27 cellular contexts compared by ENCODE assay signal in the genomic region with DNA sequence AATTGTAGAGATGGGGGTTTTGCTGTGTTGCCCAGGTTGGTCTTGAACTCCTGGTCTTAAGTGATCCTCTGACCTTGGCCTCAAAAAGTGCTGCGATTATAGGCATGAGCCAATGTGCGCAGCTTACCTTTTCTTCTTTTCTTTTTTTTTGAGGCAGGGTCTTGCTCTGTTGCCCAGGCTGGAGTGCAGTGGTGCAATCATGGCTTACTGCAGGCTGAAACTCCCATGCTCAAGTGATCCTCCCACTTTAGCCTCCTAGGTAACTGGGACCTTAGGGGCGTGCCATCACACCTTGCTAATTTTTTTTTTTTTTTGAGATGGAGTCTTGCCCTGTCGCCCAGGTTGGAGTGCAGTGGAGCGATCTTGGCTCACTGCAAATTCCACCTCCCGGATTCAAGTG. TPM values are rescaled to one million over a fixed set of nuclear protein-coding genes. Genes with fewer than 3 reads are reported as not detected.
DNase-seq lines count a peak whose midpoint lies in the region; ATAC-seq, FAIRE-seq and TF ChIP-seq lines count a peak whose summit lies in the region.
"Had no signal": no experiment of that assay in that cellular context is flagged by ENCODE, and none has a peak within 500 bp of the region (broad histone marks: within the 10 kb centered on the region; RNA-seq: fewer than 3 reads in every experiment).

No MANE protein-coding gene starts in this region.

- H3K79me2 ChIP-seq in DOHH2 (ENCODE audit: control insufficient read depth, low read length) (peaks cover 99% of the 10 kb centered on the region), SU-DHL-6 (ENCODE audit: insufficient read depth, low read length) (peaks cover 100% of the 10 kb centered on the region), K562 (ENCODE audit: control insufficient read depth, insufficient read depth, low read length) (peaks cover 89% of the 10 kb centered on the region)

- H3K9me2 ChIP-seq in DOHH2 (replicated peaks; ENCODE audit: control insufficient read depth, low read length) (no peaks in the 10 kb centered on the region), SU-DHL-6 (replicated peaks; ENCODE audit: insufficient read depth, low read length) (no peaks in the 10 kb centered on the region)

- no peak for ATAC-seq in K562
- no peak for ATAC-seq in GM21576 (IDR thresholded peaks at IDR 0.05; ENCODE audit: unreplicated experiment)
- ATAC-seq: A549, GM23338, HCT116 had no signal

- no TSS peak for BruUV-seq in K562 (replicated peaks; lab: Mats Ljungman, UMichigan)

- FAIRE-seq in K562 (lab: Jason Lieb, UNC): no peak
- FAIRE-seq: A549, D721Med, GM12891, GM19239 had no signal

- H2AFZ ChIP-seq in SU-DHL-6 (ENCODE audit: low read depth, low read length, severe bottlenecking): no peak overlapping the region
- H2AFZ ChIP-seq in K562 (ENCODE audit: low read depth, low read length): no peak overlapping the region
- H2AFZ ChIP-seq: GM23338 had no signal

- H4K20me1 ChIP-seq in DOHH2 (ENCODE audit: control insufficient read depth, insufficient read depth, low read depth, low read length) (no peaks in the 10 kb centered on the region), SU-DHL-6 (ENCODE audit: low read depth, low read length) (no peaks in the 10 kb centered on the region), K562 (replicated peaks; ENCODE audit: control insufficient read depth, insufficient read depth, low read length) (peaks cover 5% of the 10 kb centered on the region; the same call in 1 of the 2 replicates)

- no peak for DNase-seq in K562 (ENCODE audit: extremely low read depth in 1 of 4, low spot score in 3 of 4)
- no peak for DNase-seq in SKM-1 (lab: John Stamatoyannopoulos, UW; ENCODE audit: unreplicated experiment)
- no peak for DNase-seq in head of caudate nucleus
- DNase-seq: 8988T; ACHN; AML-193; BE2C; CD4-positive, alpha-beta T cell; CD8-positive, alpha-beta memory T cell; DMS 273 treated with DMSO at 0.1 percent for 48 hours; DMS79; GF-D8; H9; HFFc6 had no signal

- no peak for TF ChIP-seq RAD21 in K562 (CRISPR knock-in tag; conservative IDR thresholded peaks at IDR 0.05 in 1 of 2, IDR thresholded peaks at IDR 0.05 in 1 of 2)

- no peaks in the 10 kb centered on the region for H3K9me1 ChIP-seq in K562 (ENCODE audit: control insufficient read depth, insufficient read depth, low read length)

- CTCF ChIA-PET in K562 (lab: Yijun Ruan, JAX; ENCODE audit: low intra/inter-chr PET ratio): no interaction called here

- H3K27ac ChIP-seq in DOHH2 (ENCODE audit: low read depth, low read length) (peak overlapping the region; percentile 76), SU-DHL-6 (ENCODE audit: low read depth, low read length) (peak overlapping the region; percentile 40; the same call in 1 of the 2 replicates), K562 (ENCODE audit: extremely low read depth, low read depth, low read length) (no peak overlapping the region)
- H3K27ac ChIP-seq: A549; BLaER1 treated with 17β-estradiol and CSF1 and Interleukin-3, amounts not matched to agents 10 nM and 100 nM had no signal

- peaks cover 97% of the 10 kb centered on the region for H3K4me1 ChIP-seq in DOHH2 (ENCODE audit: control insufficient read depth, low read length)
- peaks cover 3 to 9% of the 10 kb centered on the region in 2 experiments; a peak in 3 of 5 replicates for H3K4me1 ChIP-seq in K562 (replicated peaks in 1 of 2; ENCODE audit: control insufficient read depth in 2 of 2, insufficient read depth in 2 of 2, low read length in 2 of 2)
- H3K4me1 ChIP-seq: BE2C had no signal

- H3K4me2 ChIP-seq in DOHH2 (ENCODE audit: low read length): peak overlapping the region; percentile 52
- H3K4me2 ChIP-seq in SU-DHL-6 (ENCODE audit: low read depth, low read length, poor library complexity, severe bottlenecking): no peak overlapping the region
- no peak overlapping the region for H3K4me2 ChIP-seq in K562 (ENCODE audit: insufficient read depth, low read length)
- H3K4me2 ChIP-seq: A549; BLaER1 treated with 17β-estradiol and CSF1 and Interleukin-3, amounts not matched to agents 10 nM and 100 nM; GM23338 had no signal

- H3K4me3 ChIP-seq in DOHH2 (ENCODE audit: low read length) (no peak overlapping the region; the same call in 1 of the 2 replicates), SU-DHL-6 (ENCODE audit: insufficient read depth, low read length, poor library complexity, severe bottlenecking) (no peak overlapping the region), K562 (no peak overlapping the region)
- H3K4me3 ChIP-seq: A549; BLaER1 treated with 17β-estradiol and CSF1 and Interleukin-3, amounts not matched to agents 10 nM and 100 nM; GM23338 had no signal

- WGBS in K562 (ENCODE audit: insufficient coverage, low coverage, missing lambda C conversion rate): 100% methylated on average over 3 of the region's 6 CpGs

- peaks cover 55% of the 10 kb centered on the region for H3K36me3 ChIP-seq in DOHH2 (ENCODE audit: control insufficient read depth, low read length)
- H3K36me3 ChIP-seq in SU-DHL-6 (ENCODE audit: low read length): no peaks in the 10 kb centered on the region
- no peaks in the 10 kb centered on the region for H3K36me3 ChIP-seq in K562 (ENCODE audit: control insufficient read depth, insufficient read depth, low read length)
- H3K36me3 ChIP-seq: BE2C had no signal

- H3K27me3 ChIP-seq in DOHH2 (ENCODE audit: control insufficient read depth, low read length) (no peaks in the 10 kb centered on the region), SU-DHL-6 (ENCODE audit: low read length) (no peaks in the 10 kb centered on the region), K562 (ENCODE audit: control insufficient read depth in 2 of 2, insufficient read depth in 2 of 2, low read length in 2 of 2) (no peaks in the 10 kb centered on the region)
- H3K27me3 ChIP-seq: BE2C; BLaER1 treated with 17β-estradiol and CSF1 and Interleukin-3, amounts not matched to agents 10 nM and 100 nM had no signal

- TF ChIP-seq POLR2A in K562 (conservative IDR thresholded peaks at IDR 0.05): no peak

- TF ChIP-seq CTCF in DOHH2 (IDR thresholded peaks at IDR 0.05; ENCODE audit: low read depth, low read length, poor library complexity, severe bottlenecking) (no peak), SU-DHL-6 (IDR thresholded peaks at IDR 0.05; ENCODE audit: insufficient read depth, low read length, poor library complexity, severe bottlenecking) (no peak), K562 (IDR thresholded peaks at IDR 0.05 in 2 of 3, conservative IDR thresholded peaks at IDR 0.05 in 1 of 3; ENCODE audit: insufficient read depth in 2 of 3, low read depth in 1 of 3, low read length in 3 of 3) (no peak)

- intact Hi-C loops in K562 (cut with micrococcal nuclease): no loop called here
- intact Hi-C loops in head of caudate nucleus (cut with DNase I): no loop called here

- POLR2A ChIA-PET in K562 (lab: Yijun Ruan, JAX): interaction anchor here (1.0 kb wide), 1 partner anchor 66 kb away, joined by 3 read pairs; no protein-coding TSS in a partner anchor

- in situ Hi-C loops in K562 (cut with MboI): no loop called here

- H3K9me3 ChIP-seq in DOHH2 (ENCODE audit: control insufficient read depth, insufficient read depth, low read length) (no peaks in the 10 kb centered on the region), SU-DHL-6 (ENCODE audit: insufficient read depth, low read length) (no peaks in the 10 kb centered on the region), K562 (replicated peaks; ENCODE audit: control insufficient read depth, insufficient read depth, low read depth, low read length) (no peaks in the 10 kb centered on the region)
- H3K9me3 ChIP-seq: A549; BE2C; BLaER1 treated with 17β-estradiol and CSF1 and Interleukin-3, amounts not matched to agents 10 nM and 100 nM had no signal

- H3K9ac ChIP-seq in SU-DHL-6 (ENCODE audit: low read length) (no peak overlapping the region), K562 (ENCODE audit: insufficient read depth in 1 of 2, low read depth in 2 of 2, low read length in 2 of 2) (no peak overlapping the region)
- H3K9ac ChIP-seq: BLaER1 treated with 17β-estradiol and CSF1 and Interleukin-3, amounts not matched to agents 10 nM and 100 nM had no signal

- peaks cover 39% of the 10 kb centered on the region for H3F3A ChIP-seq in DOHH2 (ENCODE audit: control insufficient read depth, insufficient read depth)
- peaks cover 26% of the 10 kb centered on the region for H3F3A ChIP-seq in SU-DHL-6 (ENCODE audit: insufficient read depth)

- no peak for TF ChIP-seq EP300 in K562 (IDR thresholded peaks at IDR 0.05; ENCODE audit: low read length)

RNA-seq across cellular contexts. Expression of a gene that starts 13.0 kb away (rescaled TPM):
- 148 and 318 TPM in 2 replicates for total RNA-seq in K562 (2011; cell fraction: chromatin; rRNA removed; ENCODE audit: low replicate concordance)
- 81.0 and 95.5 TPM in 2 replicates for total RNA-seq in K562 (2011; cell fraction: nucleolus; rRNA removed)
- 131 and 141 TPM in 2 replicates for total RNA-seq in K562 (2011; cell fraction: nucleoplasm; rRNA removed)
- total RNA-seq in K562 (2014; rRNA removed) (53.2 and 54.8 TPM in 2 replicates), K562 (2014; rRNA removed; fragmentation: Illumina TruSeq; extraction: Trizol) (63.2 and 73.7 TPM in 2 replicates), K562 (2015; rRNA removed; fragmentation: Illumina TruSeq; extraction: Trizol) (72.0 and 80.3 TPM in 2 replicates), K562 (2021) (50.2 and 54.8 TPM in 2 replicates)
- polyA plus RNA-seq in K562 (2011; rRNA removed) (49.9 and 57.8 TPM in 2 replicates), K562 (2014; fragmentation: Illumina TruSeq; extraction: Trizol) (66.3 and 82.2 TPM in 2 replicates), K562 (2014; fragmentation: Nextera tagmentation; extraction: Ambion mirVana) (10 to 100 TPM; 19.9 to 36.9 TPM), K562 (2014; rRNA removed) (61.1 and 63.4 TPM in 2 replicates)
- 15.5 and 22.9 TPM in 2 replicates for polyA plus RNA-seq in K562 (2011; cell fraction: cytosol; rRNA removed)
- polyA plus RNA-seq in K562 (2011; cell fraction: nucleus; rRNA removed): 108 and 122 TPM in 2 replicates
- 36.6 and 49.5 TPM in 2 replicates for polyA plus RNA-seq in K562 (2012)
- polyA minus RNA-seq in K562 (2011; rRNA and poly(A)+ RNA removed): 46.2 and 51.1 TPM in 2 replicates
- 13.9 and 17.2 TPM in 2 replicates for polyA minus RNA-seq in K562 (2011; cell fraction: cytosol; rRNA and poly(A)+ RNA removed)
- 22.6 and 39.7 TPM in 2 replicates for polyA minus RNA-seq in K562 (2011; cell fraction: nucleus; rRNA and poly(A)+ RNA removed)

RNA-seq across cellular contexts. Expression of a gene that starts 23.3 kb away (rescaled TPM):
- 7.5 and 24.3 TPM in 2 replicates for total RNA-seq in K562 (2011; cell fraction: chromatin; rRNA removed; ENCODE audit: low replicate concordance)
- total RNA-seq in K562 (2011; cell fraction: nucleolus; rRNA removed): 12.4 and 15.2 TPM in 2 replicates
- total RNA-seq in K562 (2011; cell fraction: nucleoplasm; rRNA removed): 12.1 and 14.5 TPM in 2 replicates
- total RNA-seq in K562 (2014; rRNA removed) (12.6 and 15.7 TPM in 2 replicates), K562 (2014; rRNA removed; fragmentation: Illumina TruSeq; extraction: Trizol) (3.4 and 4.1 TPM in 2 replicates), K562 (2015; rRNA removed; fragmentation: Illumina TruSeq; extraction: Trizol) (7.9 and 8.7 TPM in 2 replicates), K562 (2021) (13.8 and 14.7 TPM in 2 replicates)
- polyA plus RNA-seq in K562 (2011; rRNA removed) (5.8 and 7.8 TPM in 2 replicates), K562 (2014; fragmentation: Illumina TruSeq; extraction: Trizol) (6.8 and 8.4 TPM in 2 replicates), K562 (2014; fragmentation: Nextera tagmentation; extraction: Ambion mirVana) (1 to 10 TPM; 1.1 to 1.5 TPM), K562 (2014; rRNA removed) (12.9 and 13.4 TPM in 2 replicates)
- polyA plus RNA-seq in K562 (2011; cell fraction: cytosol; rRNA removed): 12.0 and 31.0 TPM in 2 replicates
- 12.5 and 19.2 TPM in 2 replicates for polyA plus RNA-seq in K562 (2011; cell fraction: nucleus; rRNA removed)
- 10.5 and 11.5 TPM in 2 replicates for polyA plus RNA-seq in K562 (2012)
- polyA minus RNA-seq in K562 (2011; rRNA and poly(A)+ RNA removed): 3.2 and 5.0 TPM in 2 replicates
- 6.2 and 10.4 TPM in 2 replicates for polyA minus RNA-seq in K562 (2011; cell fraction: cytosol; rRNA and poly(A)+ RNA removed)
- polyA minus RNA-seq in K562 (2011; cell fraction: nucleus; rRNA and poly(A)+ RNA removed): 5.5 and 5.9 TPM in 2 replicates

RNA-seq across cellular contexts. Expression of a gene that starts 49.3 kb away (rescaled TPM):
- total RNA-seq in K562 (2011; cell fraction: chromatin; rRNA removed; ENCODE audit: low replicate concordance): 33.5 and 111 TPM in 2 replicates
- 67.0 and 71.2 TPM in 2 replicates for total RNA-seq in K562 (2011; cell fraction: nucleolus; rRNA removed)
- 41.4 and 44.9 TPM in 2 replicates for total RNA-seq in K562 (2011; cell fraction: nucleoplasm; rRNA removed)
- total RNA-seq in K562 (2014; rRNA removed): 3.8 and 3.9 TPM in 2 replicates
- total RNA-seq in K562 (2014; rRNA removed; fragmentation: Illumina TruSeq; extraction: Trizol): 1.3 and 1.9 TPM in 2 replicates
- 2.0 TPM in 2 replicates for total RNA-seq in K562 (2015; rRNA removed; fragmentation: Illumina TruSeq; extraction: Trizol)
- 8.1 and 9.1 TPM in 2 replicates for total RNA-seq in K562 (2021)
- polyA plus RNA-seq in K562 (2011; rRNA removed): 10.0 and 12.5 TPM in 2 replicates
- 8.7 and 12.9 TPM in 2 replicates for polyA plus RNA-seq in K562 (2011; cell fraction: cytosol; rRNA removed)
- polyA plus RNA-seq in K562 (2011; cell fraction: nucleus; rRNA removed): 108 and 157 TPM in 2 replicates
- 5.8 and 7.3 TPM in 2 replicates for polyA plus RNA-seq in K562 (2012)
- polyA plus RNA-seq in K562 (2014; fragmentation: Illumina TruSeq; extraction: Trizol): 4.2 and 5.3 TPM in 2 replicates
- polyA plus RNA-seq in K562 (2014; fragmentation: Nextera tagmentation; extraction: Ambion mirVana): 1 to 10 TPM; 2.6 to 2.7 TPM
- polyA plus RNA-seq in K562 (2014; rRNA removed): 5.3 and 10.1 TPM in 2 replicates
- 5.6 and 6.5 TPM in 2 replicates for polyA minus RNA-seq in K562 (2011; rRNA and poly(A)+ RNA removed)
- polyA minus RNA-seq in K562 (2011; cell fraction: cytosol; rRNA and poly(A)+ RNA removed): 6.6 and 7.5 TPM in 2 replicates
- 24.5 and 26.3 TPM in 2 replicates for polyA minus RNA-seq in K562 (2011; cell fraction: nucleus; rRNA and poly(A)+ RNA removed)
- total RNA-seq: Daoy, G401 had no signal
- polyA plus RNA-seq: CD14-positive monocyte; CD8-positive, alpha-beta memory T cell had no signal
